In genomic region chr16:56600398-56600999, GRCh38 we compare ENCODE assay signal across 8 cellular contexts. TPM values are rescaled to one million over a fixed set of nuclear protein-coding genes. Genes with fewer than 3 reads are reported as not detected.
DNase-seq lines count a peak whose midpoint lies in the region; ATAC-seq and TF ChIP-seq lines count a peak whose summit lies in the region.

No MANE protein-coding gene starts in this region.

- H3K36me3 Mint-ChIP-seq in nephron progenitor cell (ENCODE audit: low read depth): no peaks in the 10 kb centered on the region

- H3K4me2 ChIP-seq in KMS-11: no peak overlapping the region
- no peak overlapping the region for H3K4me2 ChIP-seq in SU-DHL-6 (ENCODE audit: low read depth, low read length, poor library complexity, severe bottlenecking)

- peaks cover 81% of the 10 kb centered on the region for H3K27me3 Mint-ChIP-seq in nephron progenitor cell (ENCODE audit: low read depth, poor library complexity)

- 0 out of 2 replicates have a peak overlapping the region, but pooled peaks have one; percentile 38 for H2AFZ ChIP-seq in KMS-11 (ENCODE audit: low read depth)
- H2AFZ ChIP-seq in SU-DHL-6 (ENCODE audit: low read depth, low read length, severe bottlenecking): no peak overlapping the region

- 18 to 24% methylated on average over 7 to 8 of the region's 8 CpGs for WGBS in esophagus squamous epithelium, 2 donors

- no peaks in the 10 kb centered on the region for H4K20me1 ChIP-seq in KMS-11 (ENCODE audit: insufficient read depth)
- no peaks in the 10 kb centered on the region for H4K20me1 ChIP-seq in SU-DHL-6 (ENCODE audit: low read depth, low read length)

- H3K27ac ChIP-seq in KMS-11: no peak overlapping the region
- H3K27ac ChIP-seq in SU-DHL-6 (ENCODE audit: low read depth, low read length): no peak overlapping the region
- H3K27ac ChIP-seq in esophagus squamous epithelium: no peak overlapping the region

- no peaks in the 10 kb centered on the region for H3K9me3 ChIP-seq in SU-DHL-6 (ENCODE audit: insufficient read depth, low read length)
- no peaks in the 10 kb centered on the region for H3K9me3 ChIP-seq in esophagus squamous epithelium

- H3K79me2 ChIP-seq in KMS-11 (ENCODE audit: insufficient read depth, low read depth) (no peaks in the 10 kb centered on the region), SU-DHL-6 (ENCODE audit: insufficient read depth, low read length) (no peaks in the 10 kb centered on the region)

- H3K9me2 ChIP-seq in SU-DHL-6 (replicated peaks; ENCODE audit: insufficient read depth, low read length): no peaks in the 10 kb centered on the region

- TF ChIP-seq CTCF in KMS-11 (conservative IDR thresholded peaks at IDR 0.05; ENCODE audit: low read depth, low read length) (peak; percentile 79), SU-DHL-6 (IDR thresholded peaks at IDR 0.05; ENCODE audit: insufficient read depth, low read length, poor library complexity, severe bottlenecking) (peak; percentile 69), esophagus squamous epithelium (IDR thresholded peaks at IDR 0.05) (peak in 5 of 6 experiments; percentile 60 to 77 (median 71)), nephron progenitor cell (IDR thresholded peaks at IDR 0.05) (peak; percentile 49)

- TF ChIP-seq POLR2A in esophagus squamous epithelium (IDR thresholded peaks at IDR 0.05): no peak

- H3K9me3 Mint-ChIP-seq in nephron progenitor cell: peaks cover 5% of the 10 kb centered on the region

- peak; percentile 24 for DNase-seq in NCI-H510A treated with DMSO at 0.1 percent for 48 hours (lab: John Stamatoyannopoulos, UW)
- DNase-seq in NCI-H510A (lab: John Stamatoyannopoulos, UW): no peak
- DNase-seq in esophagus squamous epithelium (lab: John Stamatoyannopoulos, UW): no peak
- DNase-seq in nephron progenitor cell: peak; percentile 21
- DNase-seq in activated effector memory CD4-positive, alpha-beta T cell treated with anti-CD3 and anti-CD28 coated beads, Interleukin-2, amount 50 U/mL, for 16 hours: no peak

- ATAC-seq in HG03175 (IDR thresholded peaks at IDR 0.05; ENCODE audit: unreplicated experiment): no peak

- H3K27me3 ChIP-seq in KMS-11 (ENCODE audit: insufficient read depth, low read depth) (no peaks in the 10 kb centered on the region), SU-DHL-6 (ENCODE audit: low read length) (no peaks in the 10 kb centered on the region), esophagus squamous epithelium (peaks cover 0 to 6% (median 0%) of the 10 kb centered on the region in 4 donors)

- no peak overlapping the region for H3K9ac ChIP-seq in KMS-11
- H3K9ac ChIP-seq in SU-DHL-6 (ENCODE audit: low read length): no peak overlapping the region

- no peak overlapping the region for H3K4me3 Mint-ChIP-seq in nephron progenitor cell

- H3K4me3 ChIP-seq in KMS-11 (IDR thresholded peaks at IDR 0.05; ENCODE audit: insufficient read depth, low read depth, low read length): no peak overlapping the region
- no peak overlapping the region for H3K4me3 ChIP-seq in SU-DHL-6 (ENCODE audit: insufficient read depth, low read length, poor library complexity, severe bottlenecking)
- no peak overlapping the region for H3K4me3 ChIP-seq in esophagus squamous epithelium

- no peaks in the 10 kb centered on the region for H3K36me3 ChIP-seq in KMS-11 (ENCODE audit: insufficient read depth)
- no peaks in the 10 kb centered on the region for H3K36me3 ChIP-seq in SU-DHL-6 (ENCODE audit: low read length)
- H3K36me3 ChIP-seq in esophagus squamous epithelium: no peaks in the 10 kb centered on the region

- no peak overlapping the region for H3K27ac Mint-ChIP-seq in nephron progenitor cell

- H3F3A ChIP-seq in SU-DHL-6 (ENCODE audit: insufficient read depth): no peaks in the 10 kb centered on the region

- H3K4me1 Mint-ChIP-seq in nephron progenitor cell: peaks cover 5% of the 10 kb centered on the region

- H3K4me1 ChIP-seq in KMS-11 (ENCODE audit: low read depth, poor library complexity, severe bottlenecking) (peaks cover 3% of the 10 kb centered on the region), esophagus squamous epithelium (peaks cover under 1 to 3% (median 2%) of the 10 kb centered on the region in 3 donors)

- intact Hi-C loops in esophagus squamous epithelium (cut with DNase I): loop anchor here (5.0 to 10.0 kb wide), 2 partner anchors 88 to 94 kb away; no protein-coding TSS in a partner anchor

RNA-seq across cellular contexts. Expression of gene MT2A, which starts 7.9 kb away (rescaled TPM):
- total RNA-seq in esophagus squamous epithelium: 100 to 1,000 TPM in 2 of 4 donors, 10 to 100 TPM in 2; 76.5 to 157 (median 96.2) TPM

RNA-seq across cellular contexts. Expression of gene MT3, which starts 11.2 kb away (rescaled TPM):
- not detected for total RNA-seq in esophagus squamous epithelium

RNA-seq across cellular contexts. Expression of gene MT1E, which starts 25.1 kb away (rescaled TPM):
- 100 to 1,000 TPM in 1 of 4 donors, 10 to 100 TPM in 3; 52.4 to 106 (median 88.7) TPM for total RNA-seq in esophagus squamous epithelium

RNA-seq across cellular contexts. Expression of gene MT1M, which starts 32.0 kb away (rescaled TPM):
- 1 to 10 TPM in 2 of 4 donors, under 1 TPM in 1, not detected in 1; 0.57 to 7.4 (median 4.8) TPM for total RNA-seq in esophagus squamous epithelium

RNA-seq across cellular contexts. Expression of gene MT4, which starts 35.6 kb away (rescaled TPM):
- not detected for total RNA-seq in esophagus squamous epithelium

Comparison
In these comparisons a context has a peak if more than half of its experiments do, and no peak if none do; other contexts are left out.
1. DNase-seq: peak in NCI-H510A treated with DMSO at 0.1 percent for 48 hours (single experiment) and nephron progenitor cell (single experiment); none in NCI-H510A (single experiment), esophagus squamous epithelium (single experiment) and activated effector memory CD4-positive, alpha-beta T cell treated with anti-CD3 and anti-CD28 coated beads, Interleukin-2, amount 50 U/mL, for 16 hours (single experiment).
2. Peak in every context shown above with its lines, with median percentiles within 50 percentile points of each other: CTCF ChIP-seq.